9 cellular contexts compared by ENCODE assay signal in genomic region chr17:56699186-56699895, GRCh38.
A peak's percentile ranks its signal among the peaks of the same experiment; 100 is the strongest.
DNase-seq lines count a peak whose midpoint lies in the region; ATAC-seq, FAIRE-seq and TF ChIP-seq lines count a peak whose summit lies in the region.
"Had no signal": no experiment of that assay in that cellular context is flagged by ENCODE, and none has a peak within 500 bp of the region (broad histone marks: within the 10 kb centered on the region; RNA-seq: fewer than 3 reads in every experiment).

No MANE protein-coding gene starts in this region.

- peaks cover 26% of the 10 kb centered on the region for H3K27me3 Mint-ChIP-seq in stimulated activated memory B cell treated with anti-CD40 and anti-IgM and Interleukin-4, amounts not matched to agents 10 μg/mL and 1 μg/mL and 100 μg/mL, for 72 hours
- H3K27me3 Mint-ChIP-seq in CD4-positive, alpha-beta memory T cell: peaks cover 2 to 16% of the 10 kb centered on the region in 2 donors

- peak; percentile 54 for ATAC-seq in Right ventricle myocardium inferior
- peak in 3 of 4 donors; percentile 21 to 56 (median 26) for ATAC-seq in right lobe of liver
- ATAC-seq in stimulated activated memory B cell treated with anti-CD40 and anti-IgM and Interleukin-4, amounts not matched to agents 10 μg/mL and 1 μg/mL and 100 μg/mL, for 72 hours: no peak
- no peak for ATAC-seq in HG03442 (IDR thresholded peaks at IDR 0.05; ENCODE audit: unreplicated experiment)

- H3K27ac ChIP-seq in right lobe of liver: no peak overlapping the region
- H3K27ac ChIP-seq in CD4-positive, alpha-beta memory T cell (ENCODE audit: low read depth, low read length): no peak overlapping the region

- intact Hi-C loops in Right ventricle myocardium inferior (cut with DNase I) (no loop called here), cardiac septum (cut with DNase I) (no loop called here), right lobe of liver (cut with DNase I) (no loop called here)
- intact Hi-C loops in CD4-positive, alpha-beta memory T cell (cut with micrococcal nuclease): no loop called here

- no peaks in the 10 kb centered on the region for H3K9me3 ChIP-seq in right lobe of liver
- no peaks in the 10 kb centered on the region for H3K9me3 ChIP-seq in CD4-positive, alpha-beta memory T cell (ENCODE audit: control insufficient read depth in 1 of 2, low read length in 2 of 2)

- no peaks in the 10 kb centered on the region for H3K36me3 ChIP-seq in bronchial epithelial cell (ENCODE audit: control insufficient read depth, insufficient read depth, low read length)
- no peaks in the 10 kb centered on the region for H3K36me3 ChIP-seq in right lobe of liver
- no peaks in the 10 kb centered on the region for H3K36me3 ChIP-seq in CD4-positive, alpha-beta memory T cell (ENCODE audit: insufficient read depth, low read length)

- CTCF ChIA-PET in CD4-positive, alpha-beta memory T cell (lab: Charles Lee; ENCODE audit: partially characterized antibody): interaction anchor here (0.7 to 1.0 kb wide), 2 partner anchors 9 to 23 kb away, joined by 3 read pairs; no protein-coding TSS in a partner anchor

- peak; percentile 66 for FAIRE-seq in bronchial epithelial cell (lab: Jason Lieb, UNC)
- FAIRE-seq: frontal cortex had no signal

- no peaks in the 10 kb centered on the region for H3K9me3 Mint-ChIP-seq in stimulated activated memory B cell treated with anti-CD40 and anti-IgM and Interleukin-4, amounts not matched to agents 10 μg/mL and 1 μg/mL and 100 μg/mL, for 72 hours
- H3K9me3 Mint-ChIP-seq in CD4-positive, alpha-beta memory T cell: no peaks in the 10 kb centered on the region

- WGBS in right lobe of liver (ENCODE audit: insufficient coverage, low coverage, low lambda C conversion rate, missing lambda C conversion rate): 28% methylated on average over 5 of the region's 18 CpGs

- no peaks in the 10 kb centered on the region for H3K36me3 Mint-ChIP-seq in stimulated activated memory B cell treated with anti-CD40 and anti-IgM and Interleukin-4, amounts not matched to agents 10 μg/mL and 1 μg/mL and 100 μg/mL, for 72 hours
- no peaks in the 10 kb centered on the region for H3K36me3 Mint-ChIP-seq in CD4-positive, alpha-beta memory T cell

- DNase-seq in Right ventricle myocardium inferior (ENCODE audit: missing footprints): no peak
- no peak for DNase-seq in cardiac septum (ENCODE audit: low spot score)
- peak; percentile 97 for DNase-seq in bronchial epithelial cell (ENCODE audit: low read depth)
- DNase-seq in right lobe of liver: no peak
- DNase-seq in CD4-positive, alpha-beta memory T cell: no peak
- DNase-seq in NCI-H1694 (lab: John Stamatoyannopoulos, UW): no peak

- no peak overlapping the region for H3K4me3 Mint-ChIP-seq in stimulated activated memory B cell treated with anti-CD40 and anti-IgM and Interleukin-4, amounts not matched to agents 10 μg/mL and 1 μg/mL and 100 μg/mL, for 72 hours
- H3K4me3 Mint-ChIP-seq in CD4-positive, alpha-beta memory T cell: no peak overlapping the region

- POLR2A ChIA-PET in CD4-positive, alpha-beta memory T cell (lab: Charles Lee; ENCODE audit: partially characterized antibody): no interaction called here

- TF ChIP-seq CTCF in bronchial epithelial cell (IDR thresholded peaks at IDR 0.05; ENCODE audit: insufficient read depth, low read length, severe bottlenecking): no peak
- no peak for TF ChIP-seq CTCF in right lobe of liver (IDR thresholded peaks at IDR 0.05)

- H3K4me1 Mint-ChIP-seq in stimulated activated memory B cell treated with anti-CD40 and anti-IgM and Interleukin-4, amounts not matched to agents 10 μg/mL and 1 μg/mL and 100 μg/mL, for 72 hours: no peaks in the 10 kb centered on the region
- no peaks in the 10 kb centered on the region for H3K4me1 Mint-ChIP-seq in CD4-positive, alpha-beta memory T cell

- no peaks in the 10 kb centered on the region for H3K4me1 ChIP-seq in right lobe of liver
- no peaks in the 10 kb centered on the region for H3K4me1 ChIP-seq in CD4-positive, alpha-beta memory T cell (ENCODE audit: insufficient read depth, low read length)

- no peaks in the 10 kb centered on the region for H3K27me3 ChIP-seq in bronchial epithelial cell (ENCODE audit: control insufficient read depth, insufficient read depth, low read length)
- no peaks in the 10 kb centered on the region for H3K27me3 ChIP-seq in right lobe of liver
- H3K27me3 ChIP-seq in CD4-positive, alpha-beta memory T cell (ENCODE audit: insufficient read depth, low read length): no peaks in the 10 kb centered on the region

- H3K4me3 ChIP-seq in bronchial epithelial cell (ENCODE audit: low read depth, low read length): no peak overlapping the region
- H3K4me3 ChIP-seq in right lobe of liver: no peak overlapping the region
- no peak overlapping the region for H3K4me3 ChIP-seq in CD4-positive, alpha-beta memory T cell (ENCODE audit: low read length in 2 of 2)

- TF ChIP-seq POLR2A in right lobe of liver (IDR thresholded peaks at IDR 0.05): no peak

- no peak overlapping the region for H3K27ac Mint-ChIP-seq in stimulated activated memory B cell treated with anti-CD40 and anti-IgM and Interleukin-4, amounts not matched to agents 10 μg/mL and 1 μg/mL and 100 μg/mL, for 72 hours
- H3K27ac Mint-ChIP-seq in CD4-positive, alpha-beta memory T cell: no peak overlapping the region

Comparison
In these comparisons a context has a peak if more than half of its experiments do, and no peak if none do; other contexts are left out.
1. ATAC-seq: peak in Right ventricle myocardium inferior (single experiment) and right lobe of liver (3 of 4); none in stimulated activated memory B cell treated with anti-CD40 and anti-IgM and Interleukin-4, amounts not matched to agents 10 μg/mL and 1 μg/mL and 100 μg/mL, for 72 hours (single experiment) and HG03442 (single experiment).